Comparison of ENCODE assay signal across 19 cellular contexts in the genomic region with DNA sequence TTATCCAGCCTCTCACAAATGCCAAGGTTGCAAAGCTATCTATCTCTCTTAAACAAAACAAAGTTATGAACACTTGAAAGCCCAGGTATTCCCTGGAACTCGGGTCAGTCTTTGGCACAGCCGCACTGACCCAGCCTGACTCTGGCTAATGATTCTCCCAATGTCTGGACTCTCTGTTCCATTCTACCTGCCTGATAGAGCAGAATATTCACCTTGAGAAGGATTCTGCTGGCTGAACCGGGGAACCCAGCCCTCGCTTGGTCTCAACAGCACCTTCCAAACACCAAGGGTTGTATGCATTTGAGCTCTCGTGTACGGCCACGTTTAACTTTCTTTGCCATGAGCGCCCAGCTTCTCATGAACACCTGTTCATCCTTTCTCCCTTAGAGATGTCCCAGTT.
DNase-seq lines count a peak whose midpoint lies in the region; ATAC-seq, FAIRE-seq and TF ChIP-seq lines count a peak whose summit lies in the region.
"Had no signal": no experiment of that assay in that cellular context is flagged by ENCODE, and none has a peak within 500 bp of the region (broad histone marks: within the 10 kb centered on the region; RNA-seq: fewer than 3 reads in every experiment).

No MANE protein-coding gene starts in this region.

- H3K27ac ChIP-seq in right cardiac atrium (ENCODE audit: low read length): peak overlapping the region; percentile 95
- H3K27ac ChIP-seq in right lobe of liver: peak overlapping the region in 2 of 3 donors; percentile 90 to 96
- H3K27ac ChIP-seq in small intestine (ENCODE audit: low read depth in 1 of 2, low read length in 1 of 2): peak overlapping the region; percentile 60 to 71
- H3K27ac ChIP-seq in PC-9: no peak overlapping the region
- H3K27ac ChIP-seq in spleen: peak overlapping the region in 3 of 8 donors; percentile 86 to 90 (median 88)

- no peaks in the 10 kb centered on the region for H3F3A ChIP-seq in PC-9 (ENCODE audit: insufficient read depth, low read depth)

- peak; percentile 11 for TF ChIP-seq POLR2A in right lobe of liver (IDR thresholded peaks at IDR 0.05)
- no peak for TF ChIP-seq POLR2A in spleen (IDR thresholded peaks at IDR 0.05)

- H4K20me1 ChIP-seq in PC-9 (ENCODE audit: insufficient read depth): 0 out of 2 replicates have a peak, but pooled peaks cover 2% of the 10 kb centered on the region

- H3K4me3 ChIP-seq in right cardiac atrium (ENCODE audit: low read length) (no peak overlapping the region), right lobe of liver (no peak overlapping the region), small intestine (ENCODE audit: low read depth in 1 of 2, low read length in 2 of 2) (no peak overlapping the region), PC-9 (no peak overlapping the region), spleen (no peak overlapping the region)
- H3K4me3 ChIP-seq: left lung, testis had no signal

- no peak for TF ChIP-seq CTCF in right lobe of liver (IDR thresholded peaks at IDR 0.05)
- TF ChIP-seq CTCF in PC-9 (conservative IDR thresholded peaks at IDR 0.05): no peak
- TF ChIP-seq CTCF in spleen (IDR thresholded peaks at IDR 0.05 in 8 of 11, conservative IDR thresholded peaks at IDR 0.05 in 3 of 11): no peak

- no TSS peak for BruUV-seq in PC-9 (replicated peaks; lab: Mats Ljungman, UMichigan)

- no peaks in the 10 kb centered on the region for H3K79me2 ChIP-seq in PC-9 (ENCODE audit: low read depth)

- no peak for FAIRE-seq in small intestine (lab: Jason Lieb, UNC)
- FAIRE-seq: endometrium had no signal

- POLR2A ChIA-PET in PC-9 (lab: Charles Lee; ENCODE audit: unreplicated experiment): no interaction called here

- ATAC-seq in right cardiac atrium: no peak
- no peak for ATAC-seq in left cardiac atrium
- peak; percentile 36 to 57 (median 46) for ATAC-seq in right lobe of liver
- ATAC-seq in HG02970 (IDR thresholded peaks at IDR 0.05; ENCODE audit: low FRiP score, unreplicated experiment): no peak
- ATAC-seq: left lung; naive thymus-derived CD4-positive, alpha-beta T cell had no signal

- H3K4me1 ChIP-seq in right cardiac atrium (ENCODE audit: control insufficient read depth, insufficient read depth, low read length): peaks cover 72% of the 10 kb centered on the region
- peaks cover 0 to 99% (median 53%) of the 10 kb centered on the region in 4 donors for H3K4me1 ChIP-seq in right lobe of liver
- H3K4me1 ChIP-seq in small intestine (ENCODE audit: control insufficient read depth in 2 of 2, insufficient read depth in 1 of 2, low read depth in 1 of 2, low read length in 1 of 2): peaks cover 43 to 49% of the 10 kb centered on the region in 2 donors
- no peaks in the 10 kb centered on the region for H3K4me1 ChIP-seq in PC-9 (replicated peaks; ENCODE audit: insufficient read depth)
- H3K4me1 ChIP-seq in spleen: peaks cover 45 to 100% (median 84%) of the 10 kb centered on the region in 6 donors

- H3K36me3 ChIP-seq in right lobe of liver (peaks cover 0 to 4% (median 0%) of the 10 kb centered on the region in 4 donors), small intestine (ENCODE audit: control insufficient read depth in 2 of 2, insufficient read depth in 2 of 2, low read length in 2 of 2) (no peaks in the 10 kb centered on the region), PC-9 (ENCODE audit: low read depth) (no peaks in the 10 kb centered on the region), spleen (peaks cover 0 to 8% (median 0%) of the 10 kb centered on the region in 6 donors)
- H3K36me3 ChIP-seq: left lung had no signal

- H3K27me3 ChIP-seq in right cardiac atrium (ENCODE audit: control insufficient read depth, insufficient read depth): no peaks in the 10 kb centered on the region
- H3K27me3 ChIP-seq in right lobe of liver: no peaks in the 10 kb centered on the region
- H3K27me3 ChIP-seq in small intestine (ENCODE audit: control insufficient read depth in 2 of 2, insufficient read depth in 2 of 2, low read length in 2 of 2): no peaks in the 10 kb centered on the region
- peaks cover 100% of the 10 kb centered on the region for H3K27me3 ChIP-seq in PC-9 (ENCODE audit: insufficient read depth, low read depth)
- no peaks in the 10 kb centered on the region for H3K27me3 ChIP-seq in spleen (replicated peaks in 1 of 7)
- H3K27me3 ChIP-seq: left lung, testis had no signal

- CTCF ChIA-PET in PC-9 (lab: Charles Lee): no interaction called here

- H3K4me2 ChIP-seq in PC-9: no peak overlapping the region

- intact Hi-C loops in right cardiac atrium (cut with DNase I): loop anchor here in 1 of 4 donors (5.0 kb wide), 1 partner anchor 114 kb away; no protein-coding TSS in a partner anchor
- intact Hi-C loops in left cardiac atrium (cut with DNase I): loop anchor here in 1 of 2 donors (5.0 to 10.0 kb wide), 2 partner anchors 78 to 114 kb away; no protein-coding TSS in a partner anchor
- intact Hi-C loops in right lobe of liver (cut with DNase I): no loop called here
- intact Hi-C loops in PC-9 (cut with micrococcal nuclease; ENCODE audit: unreplicated experiment): no loop called here
- intact Hi-C loops in spleen (cut with DNase I; ENCODE audit: low total_unique reads): no loop called here

- DNase-seq in right cardiac atrium (peak in 1 of 3 donors; percentile 22), left cardiac atrium (no peak), right lobe of liver (peak; percentile 54 to 78 (median 73)), small intestine (peak; percentile 86), PC-9 (no peak), spleen (no peak), COR-L47 (lab: John Stamatoyannopoulos, UW) (no peak)
- DNase-seq: amygdala; CD4-positive, alpha-beta memory T cell; DND-41; foreskin fibroblast; left lung; naive thymus-derived CD4-positive, alpha-beta T cell; NCI-H1930; NCI-H446 treated with DMSO at 0.1 percent for 48 hours; SHP77; testis had no signal

- no peaks in the 10 kb centered on the region for H3K9me2 ChIP-seq in PC-9 (ENCODE audit: insufficient read depth)

- no peaks in the 10 kb centered on the region for H3K9me3 ChIP-seq in right cardiac atrium (ENCODE audit: control insufficient read depth, low read length)
- no peaks in the 10 kb centered on the region for H3K9me3 ChIP-seq in right lobe of liver
- no peaks in the 10 kb centered on the region for H3K9me3 ChIP-seq in small intestine (ENCODE audit: control insufficient read depth, low read depth)
- H3K9me3 ChIP-seq in PC-9 (ENCODE audit: insufficient read depth, low read depth): no peaks in the 10 kb centered on the region
- no peaks in the 10 kb centered on the region for H3K9me3 ChIP-seq in spleen
- H3K9me3 ChIP-seq: left lung, testis had no signal

- no peak overlapping the region for H2AFZ ChIP-seq in PC-9

- WGBS in right cardiac atrium: 92% methylated on average over 8 of the region's 8 CpGs
- 31% methylated on average over 8 of the region's 8 CpGs for WGBS in right lobe of liver (ENCODE audit: insufficient coverage, low coverage, low lambda C conversion rate, missing lambda C conversion rate)
- 55 to 81% (median 67%) methylated on average over 8 of the region's 8 CpGs for WGBS in small intestine, 3 donors
- 92 to 96% (median 94%) methylated on average over 8 of the region's 8 CpGs for WGBS in spleen, 5 donors

Comparison
In these comparisons a context has a peak if more than half of its experiments do, and no peak if none do; other contexts are left out.
1. ATAC-seq: peak in right lobe of liver (4 of 4); none in right cardiac atrium (0 of 2), left cardiac atrium (0 of 2) and HG02970 (single experiment).
2. DNase-seq: peak in right lobe of liver (3 of 3) and small intestine (single experiment); none in left cardiac atrium (single experiment), PC-9 (0 of 2), spleen (single experiment) and COR-L47 (single experiment).